In genomic region chr3:12444582-12445468, GRCh38 we compare ENCODE assay signal across 13 cellular contexts. TPM values are rescaled to one million over a fixed set of nuclear protein-coding genes. Genes with fewer than 3 reads are reported as not detected.
DNase-seq lines count a peak whose midpoint lies in the region; ATAC-seq, FAIRE-seq and TF ChIP-seq lines count a peak whose summit lies in the region.
"Had no signal": no experiment of that assay in that cellular context is flagged by ENCODE, and none has a peak within 500 bp of the region (broad histone marks: within the 10 kb centered on the region; RNA-seq: fewer than 3 reads in every experiment).

No MANE protein-coding gene starts in this region.

- no peak for TF ChIP-seq POLR2A in GM18505 (IDR thresholded peaks at IDR 0.05; ENCODE audit: borderline replicate concordance, extremely low read depth, insufficient read depth, insufficient read length)

- FAIRE-seq in HTR-8/SVneo (lab: Jason Lieb, UNC) = no peak
- FAIRE-seq in frontal cortex (lab: Jason Lieb, UNC) = no peak

- no peaks in the 10 kb centered on the region for H3K9me3 ChIP-seq in BE2C
- H3K9me3 ChIP-seq: esophagus squamous epithelium had no signal

- peak overlapping the region; percentile 8 for H3K4me3 ChIP-seq in BE2C (ENCODE audit: low read depth, low read length)
- H3K4me3 ChIP-seq in brain microvascular endothelial cell (ENCODE audit: low read depth, low read length) = no peak overlapping the region
- H3K4me3 ChIP-seq: BLaER1 treated with 17β-estradiol and CSF1 and Interleukin-3, amounts not matched to agents 10 nM and 100 nM; esophagus squamous epithelium had no signal

- H3K4me3 Mint-ChIP-seq in mesothelial cell of epicardium = no peak overlapping the region
- no peak overlapping the region for H3K4me3 Mint-ChIP-seq in activated T-cell treated with anti-CD3 and anti-CD28 coated beads, Interleukin-2, amount 50 U/mL, for 72 hours

- in situ Hi-C loops in brain microvascular endothelial cell (cut with HindIII; ENCODE audit: low pct_ligation_motif_present, low sequenced_read_pairs) = no loop called here

- H3K4me1 ChIP-seq in BE2C = peaks cover 4% of the 10 kb centered on the region
- H3K4me1 ChIP-seq: BLaER1 treated with 17β-estradiol and CSF1 and Interleukin-3, amounts not matched to agents 10 nM and 100 nM; esophagus squamous epithelium had no signal

- H3K4me1 Mint-ChIP-seq in mesothelial cell of epicardium = peaks cover 31% of the 10 kb centered on the region
- no peaks in the 10 kb centered on the region for H3K4me1 Mint-ChIP-seq in activated T-cell treated with anti-CD3 and anti-CD28 coated beads, Interleukin-2, amount 50 U/mL, for 72 hours (ENCODE audit: low read depth)

- peak; percentile 61 for DNase-seq in BE2C
- peak; percentile 67 for DNase-seq in HTR-8/SVneo (ENCODE audit: insufficient read length, low spot score)
- peak; percentile 19 for DNase-seq in brain microvascular endothelial cell
- peak in 1 of 2 experiments; percentile 69 for DNase-seq in mesothelial cell of epicardium (ENCODE audit: low spot score in 2 of 2, unreplicated experiment in 2 of 2)
- DNase-seq in activated T-cell treated with anti-CD3 and anti-CD28 coated beads, Interleukin-2, amount 50 U/mL, for 72 hours = no peak
- no peak for DNase-seq in frontal cortex (ENCODE audit: low spot score in 2 of 2)
- DNase-seq: esophagus squamous epithelium, KBM-7, left cardiac atrium, SHP77 had no signal

- no peak for ATAC-seq in activated T-cell treated with anti-CD3 and anti-CD28 coated beads, Interleukin-2, amount 50 U/mL, for 72 hours (replicated peaks in 1 of 2)
- ATAC-seq in GM21528 (IDR thresholded peaks at IDR 0.05; ENCODE audit: low FRiP score, unreplicated experiment) (no peak), GM18505 (IDR thresholded peaks at IDR 0.05; ENCODE audit: unreplicated experiment) (no peak)

- H3K36me3 Mint-ChIP-seq in mesothelial cell of epicardium = no peaks in the 10 kb centered on the region
- H3K36me3 Mint-ChIP-seq in activated T-cell treated with anti-CD3 and anti-CD28 coated beads, Interleukin-2, amount 50 U/mL, for 72 hours (ENCODE audit: insufficient read depth in 2 of 2) = no peaks in the 10 kb centered on the region

- peak overlapping the region; percentile 93 for H3K27ac Mint-ChIP-seq in mesothelial cell of epicardium
- no peak overlapping the region for H3K27ac Mint-ChIP-seq in activated T-cell treated with anti-CD3 and anti-CD28 coated beads, Interleukin-2, amount 50 U/mL, for 72 hours

- no peaks in the 10 kb centered on the region for H3K9me3 Mint-ChIP-seq in mesothelial cell of epicardium
- no peaks in the 10 kb centered on the region for H3K9me3 Mint-ChIP-seq in activated T-cell treated with anti-CD3 and anti-CD28 coated beads, Interleukin-2, amount 50 U/mL, for 72 hours

- H3K27me3 ChIP-seq in BE2C (no peaks in the 10 kb centered on the region), brain microvascular endothelial cell (replicated peaks) (no peaks in the 10 kb centered on the region)
- H3K27me3 ChIP-seq: BLaER1 treated with 17β-estradiol and CSF1 and Interleukin-3, amounts not matched to agents 10 nM and 100 nM had no signal

- TF ChIP-seq CTCF in BE2C (IDR thresholded peaks at IDR 0.05; ENCODE audit: low read depth, low read length) (no peak), brain microvascular endothelial cell (IDR thresholded peaks at IDR 0.05; ENCODE audit: low read depth, low read length, missing control alignments) (no peak), mesothelial cell of epicardium (IDR thresholded peaks at IDR 0.05; ENCODE audit: unreplicated experiment) (no peak)

- H3K36me3 ChIP-seq in BE2C (no peaks in the 10 kb centered on the region), brain microvascular endothelial cell (replicated peaks) (no peaks in the 10 kb centered on the region)
- H3K36me3 ChIP-seq: BLaER1 treated with 17β-estradiol and CSF1 and Interleukin-3, amounts not matched to agents 10 nM and 100 nM; esophagus squamous epithelium had no signal

- no peaks in the 10 kb centered on the region for H3K27me3 Mint-ChIP-seq in mesothelial cell of epicardium (ENCODE audit: low read depth)
- H3K27me3 Mint-ChIP-seq in activated T-cell treated with anti-CD3 and anti-CD28 coated beads, Interleukin-2, amount 50 U/mL, for 72 hours (ENCODE audit: low read depth) = peaks cover 29% of the 10 kb centered on the region

- no peak overlapping the region for H3K27ac ChIP-seq in brain microvascular endothelial cell
- H3K27ac ChIP-seq: BLaER1 treated with 17β-estradiol and CSF1 and Interleukin-3, amounts not matched to agents 10 nM and 100 nM; esophagus squamous epithelium had no signal

RNA-seq across cellular contexts. Expression of gene TSEN2, which starts 39.5 kb away (rescaled TPM):
- 11.9 TPM for polyA plus RNA-seq in BE2C (2012; ENCODE audit: insufficient read depth, insufficient read length, low read depth)
- total RNA-seq in mesothelial cell of epicardium (29.0 to 34.0 TPM (median 30.8 TPM) in 3 replicates), frontal cortex (39.5 TPM)
- 10 to 100 TPM in 1 of 2 donors, 1 to 10 TPM in 1; 8.7 to 11.8 TPM for total RNA-seq in activated T-cell treated with anti-CD3 and anti-CD28 coated beads, Interleukin-2, amount 50 U/mL, for 72 hours

Comparison
In these comparisons a context has a peak if more than half of its experiments do, and no peak if none do; other contexts are left out.
1. DNase-seq: peak in BE2C (single experiment), HTR-8/SVneo (single experiment) and brain microvascular endothelial cell (single experiment); none in activated T-cell treated with anti-CD3 and anti-CD28 coated beads, Interleukin-2, amount 50 U/mL, for 72 hours (0 of 2) and frontal cortex (0 of 2).